ENCODE assay signal across 9 cellular contexts in genomic region chr11:86802146-86802545, GRCh38. TPM values are rescaled to one million over a fixed set of nuclear protein-coding genes. Genes with fewer than 3 reads are reported as not detected.
DNase-seq lines count a peak whose midpoint lies in the region; ATAC-seq and TF ChIP-seq lines count a peak whose summit lies in the region.
"Had no signal": no experiment of that assay in that cellular context is flagged by ENCODE, and none has a peak within 500 bp of the region (broad histone marks: within the 10 kb centered on the region; RNA-seq: fewer than 3 reads in every experiment).

No MANE protein-coding gene starts in this region.

- intact Hi-C loops in HCT116 (cut with micrococcal nuclease), result loop anchor here (5.0 kb wide), 3 partner anchors 60 to 195 kb away; no protein-coding TSS in a partner anchor
- intact Hi-C loops in breast epithelium (cut with DNase I; ENCODE audit: low total_unique reads), result no loop called here
- intact Hi-C loops in gastrocnemius medialis (cut with DNase I; ENCODE audit: low total_unique reads), result no loop called here

- no peak for TF ChIP-seq POLR2A in HCT116 (IDR thresholded peaks at IDR 0.05; ENCODE audit: borderline replicate concordance, extremely low read depth, insufficient read depth, insufficient read length)
- TF ChIP-seq POLR2A in breast epithelium (IDR thresholded peaks at IDR 0.05), result no peak
- TF ChIP-seq POLR2A in gastrocnemius medialis (IDR thresholded peaks at IDR 0.05), result no peak

- H3K4me2 ChIP-seq in HCT116 (ENCODE audit: low read length) (peak overlapping the region; percentile 26), smooth muscle cell (peak overlapping the region; percentile 95)

- TF ChIP-seq CTCF in HCT116 (IDR thresholded peaks at IDR 0.05 in 2 of 3, conservative IDR thresholded peaks at IDR 0.05 in 1 of 3; ENCODE audit: borderline replicate concordance in 1 of 3, insufficient read depth in 1 of 3, low read depth in 2 of 3, low read length in 2 of 3), result no peak
- TF ChIP-seq CTCF in breast epithelium (IDR thresholded peaks at IDR 0.05), result no peak
- TF ChIP-seq CTCF in kidney epithelial cell (IDR thresholded peaks at IDR 0.05; ENCODE audit: insufficient read depth, low read length, poor library complexity, severe bottlenecking), result no peak
- TF ChIP-seq CTCF in smooth muscle cell (IDR thresholded peaks at IDR 0.05; ENCODE audit: borderline replicate concordance, insufficient read depth, poor library complexity, severe bottlenecking), result no peak
- TF ChIP-seq CTCF in GM13977 (IDR thresholded peaks at IDR 0.05; ENCODE audit: extremely low read depth, insufficient read depth, missing control alignments), result no peak
- TF ChIP-seq CTCF in gastrocnemius medialis (IDR thresholded peaks at IDR 0.05 in 4 of 5, conservative IDR thresholded peaks at IDR 0.05 in 1 of 5), result no peak

- no peaks in the 10 kb centered on the region for H3K9me3 ChIP-seq in HCT116 (ENCODE audit: control insufficient read depth in 1 of 2, insufficient read depth in 1 of 2, low read depth in 1 of 2, low read length in 2 of 2)
- no peaks in the 10 kb centered on the region for H3K9me3 ChIP-seq in breast epithelium
- H3K9me3 ChIP-seq in smooth muscle cell (replicated peaks; ENCODE audit: low read depth), result no peaks in the 10 kb centered on the region
- H3K9me3 ChIP-seq in gastrocnemius medialis, result no peaks in the 10 kb centered on the region
- H3K9me3 ChIP-seq: neutrophil had no signal

- CTCF ChIA-PET in HCT116 (lab: Charles Lee), result interaction anchor here (1.8 kb wide), 1 partner anchor 194 kb away, joined by 7 read pairs; no protein-coding TSS in a partner anchor

- POLR2A ChIA-PET in HCT116 (lab: Charles Lee), result no interaction called here

- H3K27ac ChIP-seq in HCT116 (ENCODE audit: low read depth, low read length) (no peak overlapping the region), breast epithelium (peak overlapping the region; percentile 0 to 89), smooth muscle cell (ENCODE audit: low read depth) (peak overlapping the region; percentile 59), gastrocnemius medialis (peak overlapping the region in 1 of 4 donors; percentile 9)
- H3K27ac ChIP-seq: neutrophil had no signal

- no peak overlapping the region for H3K9ac ChIP-seq in HCT116 (ENCODE audit: low read length)
- H3K9ac ChIP-seq in smooth muscle cell (ENCODE audit: low read depth), result peak overlapping the region; percentile 70

- no peak overlapping the region for H2AFZ ChIP-seq in HCT116 (ENCODE audit: low read depth, low read length, poor library complexity, severe bottlenecking)
- H2AFZ ChIP-seq in smooth muscle cell (ENCODE audit: low read depth), result no peak overlapping the region

- no TSS peak for BruUV-seq in HCT116 (replicated peaks; lab: Mats Ljungman, UMichigan)

- 33% methylated on average over 5 of the region's 5 CpGs for WGBS in smooth muscle cell (ENCODE audit: low lambda C conversion rate)

- peaks cover 30% of the 10 kb centered on the region for H3F3A ChIP-seq in smooth muscle cell (ENCODE audit: low read depth)

- TF ChIP-seq RAD21 in HCT116 (IDR thresholded peaks at IDR 0.05; ENCODE audit: low read depth), result no peak

- DNase-seq in HCT116 (ENCODE audit: low read depth, low spot score) (no peak), breast epithelium (ENCODE audit: low spot score in 2 of 2) (no peak), kidney epithelial cell (ENCODE audit: low read depth) (no peak), smooth muscle cell (lab: John Stamatoyannopoulos, UW; ENCODE audit: unreplicated experiment) (no peak), NCI-H1105 treated with DMSO at 0.1 percent for 48 hours (lab: John Stamatoyannopoulos, UW) (no peak), GM13977 (ENCODE audit: low spot score) (no peak), H4 (ENCODE audit: low spot score) (no peak), gastrocnemius medialis (no peak)

- RAD21 ChIA-PET in HCT116 (lab: Charles Lee; ENCODE audit: low non-redundant PET in 1 of 2, low total read pairs in 2 of 2, uncharacterized antibody in 2 of 2, unreplicated experiment in 2 of 2), result interaction anchor here in 1 of 2 experiments (1.1 kb wide), 1 partner anchor 194 kb away, joined by 3 read pairs; no protein-coding TSS in a partner anchor

- no peak overlapping the region for H3K4me3 ChIP-seq in HCT116 (replicated peaks in 1 of 2; ENCODE audit: low read depth in 1 of 2, low read length in 2 of 2)
- H3K4me3 ChIP-seq in breast epithelium, result peak overlapping the region; percentile 71 to 98 (median 79)
- H3K4me3 ChIP-seq in kidney epithelial cell (ENCODE audit: low read depth, low read length), result peak overlapping the region; percentile 91
- H3K4me3 ChIP-seq in smooth muscle cell, result peak overlapping the region; percentile 88
- no peak overlapping the region for H3K4me3 ChIP-seq in gastrocnemius medialis

- H3K4me1 ChIP-seq in HCT116 (ENCODE audit: control insufficient read depth in 1 of 2, insufficient read depth in 2 of 2, low read length in 2 of 2), result peaks cover 3 to 37% of the 10 kb centered on the region in 2 experiments
- H3K4me1 ChIP-seq in breast epithelium, result no peaks in the 10 kb centered on the region
- peaks cover 69% of the 10 kb centered on the region for H3K4me1 ChIP-seq in smooth muscle cell (ENCODE audit: low read depth)
- H3K4me1 ChIP-seq in gastrocnemius medialis, result peaks cover 5 to 42% of the 10 kb centered on the region in 2 donors

- H3K36me3 ChIP-seq in HCT116 (ENCODE audit: control insufficient read depth in 1 of 2, insufficient read depth in 2 of 2, low read length in 2 of 2) (no peaks in the 10 kb centered on the region), breast epithelium (no peaks in the 10 kb centered on the region), kidney epithelial cell (ENCODE audit: control insufficient read depth, insufficient read depth, low read length) (no peaks in the 10 kb centered on the region), smooth muscle cell (ENCODE audit: low read depth) (no peaks in the 10 kb centered on the region), gastrocnemius medialis (no peaks in the 10 kb centered on the region)
- H3K36me3 ChIP-seq: neutrophil had no signal

- no peaks in the 10 kb centered on the region for H3K9me2 ChIP-seq in HCT116 (ENCODE audit: insufficient read depth)

- H4K20me1 ChIP-seq in HCT116 (ENCODE audit: insufficient read depth) (no peaks in the 10 kb centered on the region), smooth muscle cell (ENCODE audit: low read depth) (no peaks in the 10 kb centered on the region)

- no peak for ATAC-seq in HCT116
- ATAC-seq in gastrocnemius medialis, result no peak

- H3K27me3 ChIP-seq in HCT116 (ENCODE audit: insufficient read depth, low read length), result peaks cover 7% of the 10 kb centered on the region
- no peaks in the 10 kb centered on the region for H3K27me3 ChIP-seq in breast epithelium
- no peaks in the 10 kb centered on the region for H3K27me3 ChIP-seq in kidney epithelial cell (ENCODE audit: control insufficient read depth, insufficient read depth, low read length)
- no peaks in the 10 kb centered on the region for H3K27me3 ChIP-seq in smooth muscle cell (ENCODE audit: low read depth)
- H3K27me3 ChIP-seq in gastrocnemius medialis, result no peaks in the 10 kb centered on the region

- H3K79me2 ChIP-seq in HCT116 (ENCODE audit: insufficient read depth, low read length) (no peaks in the 10 kb centered on the region), smooth muscle cell (ENCODE audit: low read depth) (peaks cover 59% of the 10 kb centered on the region)

- in situ Hi-C loops in GM13977 (cut with MboI; ENCODE audit: low pct_unique_long_range_greater_than_20kb, low sequenced_read_pairs, unreplicated experiment) (loop anchor here (10.0 kb wide), 1 partner anchor 347 kb away; no protein-coding TSS in a partner anchor), gastrocnemius medialis (cut with MboI; ENCODE audit: low sequenced_read_pairs in 4 of 4) (loop anchor here in 3 of 4 donors (10.0 to 25.0 kb wide), 3 partner anchors 127 to 940 kb away; partner anchors contain the start of genes CCDC83 (in 1 of the 3) and ME3 (in 1 of the 3))

TF ChIP-seq in HCT116, 20 proteins besides CTCF, POLR2A, EP300 and RAD21 (continues in another document):
- TF ChIP-seq YY1 (IDR thresholded peaks at IDR 0.05; ENCODE audit: extremely low read depth, insufficient replicate concordance, low read depth, low read length) (no peak), MAX (IDR thresholded peaks at IDR 0.05) (no peak), POLR2AphosphoS5 (IDR thresholded peaks at IDR 0.05; ENCODE audit: low read depth, low read length) (no peak), SRF (IDR thresholded peaks at IDR 0.05; ENCODE audit: low read depth) (no peak), ZFX (IDR thresholded peaks at IDR 0.05) (no peak), EZH2phosphoT487 (IDR thresholded peaks at IDR 0.05; ENCODE audit: borderline replicate concordance) (no peak), CBX3 (IDR thresholded peaks at IDR 0.05; ENCODE audit: low read depth) (no peak), EGR1 (IDR thresholded peaks at IDR 0.05; ENCODE audit: low read depth) (no peak), ELF1 (IDR thresholded peaks at IDR 0.05; ENCODE audit: borderline replicate concordance, low read depth) (no peak), FOSL1 (IDR thresholded peaks at IDR 0.05; ENCODE audit: low read depth) (no peak), SIN3A (IDR thresholded peaks at IDR 0.05; ENCODE audit: low read depth) (no peak), CEBPB (IDR thresholded peaks at IDR 0.05; ENCODE audit: low read depth) (no peak), JUND (IDR thresholded peaks at IDR 0.05) (no peak), SP1 (IDR thresholded peaks at IDR 0.05; ENCODE audit: low read depth) (no peak), EZH2 (IDR thresholded peaks at IDR 0.05) (no peak), TCF7L2 (IDR thresholded peaks at IDR 0.05; ENCODE audit: borderline replicate concordance, extremely low read depth, insufficient read depth, insufficient read length) (no peak)
- TF ChIP-seq, protein P1, sequence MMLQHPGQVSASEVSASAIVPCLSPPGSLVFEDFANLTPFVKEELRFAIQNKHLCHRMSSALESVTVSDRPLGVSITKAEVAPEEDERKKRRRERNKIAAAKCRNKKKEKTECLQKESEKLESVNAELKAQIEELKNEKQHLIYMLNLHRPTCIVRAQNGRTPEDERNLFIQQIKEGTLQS (IDR thresholded peaks at IDR 0.05), result no peak

RNA-seq across cellular contexts. Expression of gene PRSS23, which starts 1.8 kb away (rescaled TPM):
- total RNA-seq in HCT116 (2021; ENCODE audit: unreplicated experiment), result 3.8 TPM
- 1.6 and 2.0 TPM in 2 replicates for polyA plus RNA-seq in HCT116 (2012)
- 10 to 100 TPM; 25.2 to 53.7 (median 33.0) TPM for total RNA-seq in breast epithelium
- total RNA-seq in kidney epithelial cell, result 38.5 and 56.6 TPM in 2 replicates
- 123 and 132 TPM in 2 replicates for total RNA-seq in smooth muscle cell
- polyA plus RNA-seq in smooth muscle cell, result 156 and 223 TPM in 2 replicates
- 113 and 125 TPM in 2 replicates for total RNA-seq in H4 (2014; rRNA removed; shearing (Covaris generic))
- 10 to 100 TPM in 1 of 4 donors, 1 to 10 TPM in 3; 2.4 to 12.2 (median 7.1) TPM for total RNA-seq in gastrocnemius medialis

Comparison
In these comparisons a context has a peak if more than half of its experiments do, and no peak if none do; other contexts are left out.
1. H3K4me3 ChIP-seq: peak in breast epithelium (3 of 3), kidney epithelial cell (single experiment) and smooth muscle cell (single experiment); none in HCT116 (0 of 2) and gastrocnemius medialis (0 of 4).